Comparison of ENCODE assay signal across 17 cellular contexts in genomic region chr2:101630224-101630949, GRCh38.
DNase-seq lines count a peak whose midpoint lies in the region; ATAC-seq and TF ChIP-seq lines count a peak whose summit lies in the region.
"Had no signal": no experiment of that assay in that cellular context is flagged by ENCODE, and none has a peak within 500 bp of the region (broad histone marks: within the 10 kb centered on the region; RNA-seq: fewer than 3 reads in every experiment).

No MANE protein-coding gene starts in this region.

- no peak for TF ChIP-seq EP300 in transverse colon (IDR thresholded peaks at IDR 0.05; ENCODE audit: low read depth)

- in situ Hi-C loops in transverse colon (cut with MboI; ENCODE audit: low pct_ligation_motif_present in 1 of 4, low pct_unique_long_range_greater_than_20kb in 1 of 4, low sequenced_read_pairs in 3 of 4): no loop called here

- H3K9me3 ChIP-seq in RWPE2 (ENCODE audit: severe bottlenecking) (no peaks in the 10 kb centered on the region), transverse colon (no peaks in the 10 kb centered on the region)
- H3K9me3 ChIP-seq: HAP-1, heart right ventricle had no signal

- ATAC-seq in RWPE2 (ENCODE audit: low read depth) (peak; percentile 99), GM19324 (IDR thresholded peaks at IDR 0.05; ENCODE audit: low FRiP score, unreplicated experiment) (no peak)
- ATAC-seq: heart right ventricle; left colon; stimulated activated naive CD8-positive, alpha-beta T cell treated with anti-CD3 and anti-CD28 coated beads, Interleukin-15, Interleukin-2, amounts not matched to agents 100 U/mL and 50 U/mL, for 24 hours had no signal

- peak; percentile 54 for DNase-seq in HT-29 (ENCODE audit: low spot score)
- peak; percentile 92 for DNase-seq in RWPE2 (ENCODE audit: low spot score)
- peak; percentile 12 for DNase-seq in kidney tubule cell (ENCODE audit: low spot score)
- DNase-seq in transverse colon: peak; percentile 17
- no peak for DNase-seq in iPS-NIHi7 (ENCODE audit: extremely low spot score)
- DNase-seq in OCI-M2 (lab: John Stamatoyannopoulos, UW; ENCODE audit: unreplicated experiment): no peak
- DNase-seq in superior temporal gyrus (ENCODE audit: extremely low spot score): no peak
- DNase-seq: activated CD8-positive, alpha-beta memory T cell treated with anti-CD3 and anti-CD28 coated beads, Interleukin-2, amount 50 U/mL, for 48 hours; activated naive CD8-positive, alpha-beta T cell treated with anti-CD3 and anti-CD28 coated beads for 36 hours; CD8-positive, alpha-beta memory T cell; heart right ventricle; left colon; MM.1S; NCI-H345; stimulated activated naive CD8-positive, alpha-beta T cell treated with anti-CD3 and anti-CD28 coated beads, Interleukin-15, Interleukin-2, amounts not matched to agents 100 U/mL and 50 U/mL, for 24 hours had no signal

- TF ChIP-seq CTCF in RWPE2 (IDR thresholded peaks at IDR 0.05; ENCODE audit: poor library complexity, severe bottlenecking): no peak
- no peak for TF ChIP-seq CTCF in transverse colon (IDR thresholded peaks at IDR 0.05)

- intact Hi-C loops in transverse colon (cut with DNase I; ENCODE audit: low total_unique reads): no loop called here

- H3K27ac ChIP-seq in RWPE2 (ENCODE audit: poor library complexity, severe bottlenecking): no peak overlapping the region
- H3K27ac ChIP-seq in transverse colon: no peak overlapping the region
- H3K27ac ChIP-seq: heart right ventricle had no signal

- H3K36me3 ChIP-seq in RWPE2 (ENCODE audit: low read depth) (no peaks in the 10 kb centered on the region), transverse colon (no peaks in the 10 kb centered on the region)
- H3K36me3 ChIP-seq: HAP-1, heart right ventricle had no signal

- H3K27me3 ChIP-seq in RWPE2 (ENCODE audit: insufficient read depth, poor library complexity, severe bottlenecking) (no peaks in the 10 kb centered on the region), transverse colon (no peaks in the 10 kb centered on the region)

- H3K4me3 ChIP-seq in RWPE2 (ENCODE audit: severe bottlenecking) (no peak overlapping the region), transverse colon (no peak overlapping the region)
- H3K4me3 ChIP-seq: HAP-1, heart right ventricle had no signal

- WGBS in transverse colon (ENCODE audit: low coverage in 1 of 2), 2 donors: 68 to 95% methylated on average over 4 to 18 of the region's 18 CpGs

- no peak for TF ChIP-seq POLR2A in transverse colon (IDR thresholded peaks at IDR 0.05)

- H3K4me1 ChIP-seq in RWPE2 (ENCODE audit: insufficient read depth, poor library complexity, severe bottlenecking): peaks cover 10% of the 10 kb centered on the region
- H3K4me1 ChIP-seq in transverse colon: no peaks in the 10 kb centered on the region
- H3K4me1 ChIP-seq: HAP-1 had no signal

Comparison
In these comparisons a context has a peak if more than half of its experiments do, and no peak if none do; other contexts are left out.
1. DNase-seq: peak in HT-29 (single experiment), RWPE2 (single experiment), kidney tubule cell (single experiment) and transverse colon (single experiment); none in iPS-NIHi7 (single experiment), OCI-M2 (single experiment) and superior temporal gyrus (single experiment).